In the genomic region with DNA sequence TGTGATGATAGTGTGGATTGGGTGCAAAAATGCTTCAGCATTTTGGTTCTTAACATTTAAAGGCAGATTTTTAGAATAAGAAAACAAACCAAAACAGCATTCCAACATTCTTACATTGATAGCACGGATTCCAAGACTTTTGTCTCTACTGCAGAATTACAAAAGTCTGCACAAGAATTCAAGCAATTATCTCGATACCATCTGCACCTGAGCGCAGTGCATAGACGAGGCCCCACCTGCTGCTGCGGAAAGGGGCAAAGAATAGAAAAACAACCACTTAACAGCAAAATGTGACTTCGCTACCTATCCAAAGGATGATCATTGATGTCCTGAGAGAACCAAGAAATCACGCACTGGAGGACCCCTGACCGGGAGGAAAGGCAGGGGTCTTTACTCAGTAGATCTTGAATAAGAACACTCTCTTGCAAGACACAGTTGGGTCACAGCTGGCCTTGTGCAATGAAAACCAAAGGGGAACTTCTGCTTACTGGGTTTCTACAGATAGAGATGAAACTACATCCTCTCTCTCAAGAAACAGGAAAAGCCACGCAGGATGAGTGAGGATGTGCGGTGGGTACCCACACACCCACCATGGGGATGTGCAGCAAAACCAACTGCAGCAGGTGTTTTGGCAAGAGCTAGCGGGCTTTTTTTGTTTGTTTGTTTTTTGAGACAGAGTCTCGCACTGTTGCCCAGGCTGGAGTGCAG, we compare ENCODE assay signal across 21 cellular contexts. TPM values are rescaled to one million over a fixed set of nuclear protein-coding genes. Genes with fewer than 3 reads are reported as not detected.
DNase-seq lines count a peak whose midpoint lies in the region; ATAC-seq and TF ChIP-seq lines count a peak whose summit lies in the region.
"Had no signal": no experiment of that assay in that cellular context is flagged by ENCODE, and none has a peak within 500 bp of the region (broad histone marks: within the 10 kb centered on the region; RNA-seq: fewer than 3 reads in every experiment).

No MANE protein-coding gene starts in this region.

- no peak overlapping the region for H2AFZ ChIP-seq in mesenchymal stem cell (ENCODE audit: low read depth, low read length)

- TF ChIP-seq CTCF in CD14-positive monocyte (IDR thresholded peaks at IDR 0.05) (no peak), uterus (IDR thresholded peaks at IDR 0.05) (no peak)

- peaks cover 0 to 3% (median 1%) of the 10 kb centered on the region in 3 donors for H3K27me3 Mint-ChIP-seq in CD14-positive monocyte (ENCODE audit: low read depth in 3 of 3)
- no peaks in the 10 kb centered on the region for H3K27me3 Mint-ChIP-seq in T-helper 1 cell treated with Interleukin-12 subunit alpha and Interleukin-12 subunit beta and Interleukin-4 antibody, amounts not matched to agents 30 μg/mL and 1 μg/mL, for 36 hours (ENCODE audit: low read depth)
- peaks cover 11% of the 10 kb centered on the region for H3K27me3 Mint-ChIP-seq in memory B cell
- peaks cover 23% of the 10 kb centered on the region for H3K27me3 Mint-ChIP-seq in stimulated activated memory B cell treated with anti-CD40 and anti-IgM and Interleukin-4, amounts not matched to agents 10 μg/mL and 1 μg/mL and 100 μg/mL, for 72 hours

- DNase-seq in Ammon's horn (ENCODE audit: low spot score): peak; percentile 36
- peak; percentile 80 for DNase-seq in CD14-positive monocyte (ENCODE audit: low spot score)
- DNase-seq in memory B cell (ENCODE audit: low spot score in 2 of 2): peak in 1 of 2 donors; percentile 8
- DNase-seq in NCI-H187 treated with DMSO at 0.1 percent for 48 hours (lab: John Stamatoyannopoulos, UW): no peak
- no peak for DNase-seq in uterus
- DNase-seq in mesenchymal stem cell: no peak
- DNase-seq: caudate nucleus; DMS53; effector memory CD4-positive, alpha-beta T cell; NCI-H1436 treated with DMSO at 0.1 percent for 48 hours; NCI-H345; NK-92 treated with Interleukin-12 subunit alpha and Interleukin-12 subunit beta, amount 100 ng/mL, for 24 hours; sigmoid colon; stimulated activated CD4-positive, alpha-beta T cell treated with anti-CD3 and anti-CD28 coated beads, Interleukin-2, amount 100 ng/mL, for 48 hours; WERI-Rb-1 had no signal

- no peak overlapping the region for H3K23ac ChIP-seq in mesenchymal stem cell (ENCODE audit: low read length in 2 of 2)

- peaks cover 59% of the 10 kb centered on the region for H3K4me1 Mint-ChIP-seq in CD14-positive monocyte
- peaks cover 54% of the 10 kb centered on the region for H3K4me1 Mint-ChIP-seq in T-helper 1 cell treated with Interleukin-12 subunit alpha and Interleukin-12 subunit beta and Interleukin-4 antibody, amounts not matched to agents 30 μg/mL and 1 μg/mL, for 36 hours (ENCODE audit: low read depth)
- H3K4me1 Mint-ChIP-seq in memory B cell: peaks cover 4% of the 10 kb centered on the region
- peaks cover 8% of the 10 kb centered on the region for H3K4me1 Mint-ChIP-seq in stimulated activated memory B cell treated with anti-CD40 and anti-IgM and Interleukin-4, amounts not matched to agents 10 μg/mL and 1 μg/mL and 100 μg/mL, for 72 hours

- ATAC-seq in memory B cell (ENCODE audit: low read depth): peak; percentile 85
- no peak for ATAC-seq in stimulated activated memory B cell treated with anti-CD40 and anti-IgM and Interleukin-4, amounts not matched to agents 10 μg/mL and 1 μg/mL and 100 μg/mL, for 72 hours

- no peak overlapping the region for H3K4ac ChIP-seq in mesenchymal stem cell (ENCODE audit: low read depth in 1 of 2, low read length in 2 of 2)

- intact Hi-C loops in CD14-positive monocyte (cut with micrococcal nuclease) (no loop called here), uterus (cut with DNase I; ENCODE audit: low total_unique reads) (no loop called here)

- no peaks in the 10 kb centered on the region for H3K79me1 ChIP-seq in mesenchymal stem cell (replicated peaks; ENCODE audit: low read length, poor library complexity, severe bottlenecking)

- H3K27me3 ChIP-seq in uterus: no peaks in the 10 kb centered on the region
- peaks cover 0 to 36% of the 10 kb centered on the region in 2 experiments for H3K27me3 ChIP-seq in mesenchymal stem cell (ENCODE audit: control insufficient read depth in 1 of 2, insufficient read depth in 1 of 2, low read length in 2 of 2)
- H3K27me3 ChIP-seq: heart left ventricle, sigmoid colon had no signal

- H3K36me3 ChIP-seq in uterus: no peaks in the 10 kb centered on the region
- no peaks in the 10 kb centered on the region for H3K36me3 ChIP-seq in mesenchymal stem cell (ENCODE audit: control insufficient read depth in 1 of 2, insufficient read depth in 2 of 2, low read depth in 1 of 2, low read length in 2 of 2)
- H3K36me3 ChIP-seq: heart left ventricle, sigmoid colon, thoracic aorta, WERI-Rb-1 had no signal

- H3K27ac ChIP-seq in uterus (no peak overlapping the region), mesenchymal stem cell (ENCODE audit: low read length, poor library complexity, severe bottlenecking) (no peak overlapping the region)
- H3K27ac ChIP-seq: KMS-11, sigmoid colon, thoracic aorta, WERI-Rb-1 had no signal

- H3K27ac Mint-ChIP-seq in CD14-positive monocyte (peak overlapping the region; percentile 70 to 93 (median 88)), memory B cell (no peak overlapping the region)
- peak overlapping the region; percentile 83 for H3K27ac Mint-ChIP-seq in T-helper 1 cell treated with Interleukin-12 subunit alpha and Interleukin-12 subunit beta and Interleukin-4 antibody, amounts not matched to agents 30 μg/mL and 1 μg/mL, for 36 hours
- H3K27ac Mint-ChIP-seq in stimulated activated memory B cell treated with anti-CD40 and anti-IgM and Interleukin-4, amounts not matched to agents 10 μg/mL and 1 μg/mL and 100 μg/mL, for 72 hours: no peak overlapping the region
- H3K27ac Mint-ChIP-seq: mesothelial cell of epicardium had no signal

- H2BK5ac ChIP-seq in mesenchymal stem cell (ENCODE audit: low read depth, low read length, poor library complexity, severe bottlenecking): no peak overlapping the region

- no peak for TF ChIP-seq POLR2A in uterus (IDR thresholded peaks at IDR 0.05)

- no peak overlapping the region for H4K91ac ChIP-seq in mesenchymal stem cell (ENCODE audit: low read length)

- WGBS in mesenchymal stem cell: 95% methylated on average over 12 of the region's 12 CpGs

- H3K4me3 ChIP-seq in uterus (no peak overlapping the region), mesenchymal stem cell (ENCODE audit: insufficient read depth in 1 of 2, low read depth in 1 of 2, low read length in 2 of 2) (no peak overlapping the region)
- H3K4me3 ChIP-seq: heart left ventricle, sigmoid colon, thoracic aorta had no signal

- no peak overlapping the region for H3K4me2 ChIP-seq in mesenchymal stem cell (ENCODE audit: low read length, poor library complexity, severe bottlenecking)
- H3K4me2 ChIP-seq: KMS-11 had no signal

- no peak overlapping the region for H4K8ac ChIP-seq in mesenchymal stem cell (ENCODE audit: low read length)

- H3K4me3 Mint-ChIP-seq in CD14-positive monocyte (peak overlapping the region; percentile 53 to 65), memory B cell (peak overlapping the region; percentile 50)
- H3K4me3 Mint-ChIP-seq in T-helper 1 cell treated with Interleukin-12 subunit alpha and Interleukin-12 subunit beta and Interleukin-4 antibody, amounts not matched to agents 30 μg/mL and 1 μg/mL, for 36 hours: peak overlapping the region; percentile 53
- no peak overlapping the region for H3K4me3 Mint-ChIP-seq in stimulated activated memory B cell treated with anti-CD40 and anti-IgM and Interleukin-4, amounts not matched to agents 10 μg/mL and 1 μg/mL and 100 μg/mL, for 72 hours
- H3K4me3 Mint-ChIP-seq: mesothelial cell of epicardium had no signal

- H3K9ac ChIP-seq in mesenchymal stem cell (ENCODE audit: low read length): no peak overlapping the region
- H3K9ac ChIP-seq: KMS-11 had no signal

- no peaks in the 10 kb centered on the region for H3K4me1 ChIP-seq in uterus
- H3K4me1 ChIP-seq in mesenchymal stem cell (ENCODE audit: control insufficient read depth, insufficient read depth, low read depth, low read length): peaks cover 17% of the 10 kb centered on the region

- no peak overlapping the region for H3K14ac ChIP-seq in mesenchymal stem cell (ENCODE audit: low read length in 2 of 2)

- H2AK5ac ChIP-seq in mesenchymal stem cell (ENCODE audit: low read length, severe bottlenecking): no peak overlapping the region

- H3K36me3 Mint-ChIP-seq in CD14-positive monocyte (peaks cover 0 to 4% of the 10 kb centered on the region in 2 donors), memory B cell (no peaks in the 10 kb centered on the region)
- peaks cover 2% of the 10 kb centered on the region for H3K36me3 Mint-ChIP-seq in T-helper 1 cell treated with Interleukin-12 subunit alpha and Interleukin-12 subunit beta and Interleukin-4 antibody, amounts not matched to agents 30 μg/mL and 1 μg/mL, for 36 hours (ENCODE audit: low read depth)
- H3K36me3 Mint-ChIP-seq in stimulated activated memory B cell treated with anti-CD40 and anti-IgM and Interleukin-4, amounts not matched to agents 10 μg/mL and 1 μg/mL and 100 μg/mL, for 72 hours: no peaks in the 10 kb centered on the region
- H3K36me3 Mint-ChIP-seq: mesothelial cell of epicardium had no signal

- no peak overlapping the region for H3K18ac ChIP-seq in mesenchymal stem cell (ENCODE audit: low read depth in 1 of 2, low read length in 2 of 2)

- no peak overlapping the region for H2BK12ac ChIP-seq in mesenchymal stem cell (ENCODE audit: low read length in 2 of 2)

- no peak overlapping the region for H2BK120ac ChIP-seq in mesenchymal stem cell (ENCODE audit: low read depth, low read length)

- no peak overlapping the region for H2BK15ac ChIP-seq in mesenchymal stem cell (ENCODE audit: low read depth, poor library complexity, severe bottlenecking)

- H3K9me3 Mint-ChIP-seq in CD14-positive monocyte (peaks cover 0 to 4% (median 0%) of the 10 kb centered on the region in 7 donors), memory B cell (no peaks in the 10 kb centered on the region)
- no peaks in the 10 kb centered on the region for H3K9me3 Mint-ChIP-seq in T-helper 1 cell treated with Interleukin-12 subunit alpha and Interleukin-12 subunit beta and Interleukin-4 antibody, amounts not matched to agents 30 μg/mL and 1 μg/mL, for 36 hours
- H3K9me3 Mint-ChIP-seq in stimulated activated memory B cell treated with anti-CD40 and anti-IgM and Interleukin-4, amounts not matched to agents 10 μg/mL and 1 μg/mL and 100 μg/mL, for 72 hours: peaks cover 2% of the 10 kb centered on the region

- H3K9me3 ChIP-seq in uterus (no peaks in the 10 kb centered on the region), mesenchymal stem cell (ENCODE audit: control insufficient read depth, low read length) (no peaks in the 10 kb centered on the region)
- H3K9me3 ChIP-seq: heart left ventricle, sigmoid colon, thoracic aorta had no signal

RNA-seq across cellular contexts. Expression of gene RFLNB, which starts 54.3 kb away (rescaled TPM):
- 10 to 100 TPM; 19.8 to 22.0 TPM for polyA plus RNA-seq in CD14-positive monocyte
- total RNA-seq in uterus: 10 to 100 TPM in 3 of 4 donors, 1 to 10 TPM in 1; 3.3 to 38.0 (median 18.4) TPM
- 42.1 TPM for polyA plus RNA-seq in mesenchymal stem cell (2013, experiment 1 of 2)
- 43.8 TPM for polyA plus RNA-seq in mesenchymal stem cell (2013, experiment 2 of 2)

Comparison
In these comparisons a context has a peak if more than half of its experiments do, and no peak if none do; other contexts are left out.
1. DNase-seq: peak in Ammon's horn (single experiment) and CD14-positive monocyte (single experiment); none in NCI-H187 treated with DMSO at 0.1 percent for 48 hours (single experiment), uterus (0 of 2) and mesenchymal stem cell (single experiment).
2. H3K27ac Mint-ChIP-seq: peak in CD14-positive monocyte (7 of 7) and T-helper 1 cell treated with Interleukin-12 subunit alpha and Interleukin-12 subunit beta and Interleukin-4 antibody, amounts not matched to agents 30 μg/mL and 1 μg/mL, for 36 hours (single experiment); none in memory B cell (single experiment) and stimulated activated memory B cell treated with anti-CD40 and anti-IgM and Interleukin-4, amounts not matched to agents 10 μg/mL and 1 μg/mL and 100 μg/mL, for 72 hours (single experiment).